In genomic region chr13:33816912-33817311, GRCh38 we compare ENCODE assay signal across 18 cellular contexts. TPM values are rescaled to one million over a fixed set of nuclear protein-coding genes. Genes with fewer than 3 reads are reported as not detected.
A peak's percentile ranks its signal among the peaks of the same experiment; 100 is the strongest.
DNase-seq lines count a peak whose midpoint lies in the region; ATAC-seq and TF ChIP-seq lines count a peak whose summit lies in the region.
"Had no signal": no experiment of that assay in that cellular context is flagged by ENCODE, and none has a peak within 500 bp of the region (broad histone marks: within the 10 kb centered on the region; RNA-seq: fewer than 3 reads in every experiment).

No MANE protein-coding gene starts in this region.

- H3K4me2 ChIP-seq in PC-9: peak overlapping the region; percentile 94
- no peak overlapping the region for H3K4me2 ChIP-seq in neural progenitor cell

- H3F3A ChIP-seq in PC-9 (ENCODE audit: insufficient read depth, low read depth): peaks cover 6% of the 10 kb centered on the region; the same call in 1 of the 2 replicates
- no peaks in the 10 kb centered on the region for H3F3A ChIP-seq in neural progenitor cell (ENCODE audit: low read depth)

- peaks cover 10 to 14% (median 13%) of the 10 kb centered on the region in 3 donors for H3K27me3 Mint-ChIP-seq in immature natural killer cell (ENCODE audit: low read depth in 3 of 3)
- no peaks in the 10 kb centered on the region for H3K27me3 Mint-ChIP-seq in type B pancreatic cell
- no peaks in the 10 kb centered on the region for H3K27me3 Mint-ChIP-seq in neural progenitor cell (ENCODE audit: insufficient read depth, low read depth)

- intact Hi-C loops in left ventricle myocardium inferior (cut with micrococcal nuclease): no loop called here
- intact Hi-C loops in heart right ventricle (cut with DNase I): no loop called here
- intact Hi-C loops in PC-9 (cut with micrococcal nuclease; ENCODE audit: unreplicated experiment): no loop called here

- H3K36me3 Mint-ChIP-seq in immature natural killer cell: peaks cover 0 to 3% (median 0%) of the 10 kb centered on the region in 3 donors
- H3K36me3 Mint-ChIP-seq in type B pancreatic cell: no peaks in the 10 kb centered on the region
- peaks cover 3% of the 10 kb centered on the region for H3K36me3 Mint-ChIP-seq in neural progenitor cell

- H3K4me3 ChIP-seq in left ventricle myocardium inferior: peak overlapping the region; percentile 75
- H3K4me3 ChIP-seq in heart right ventricle: peak overlapping the region in 2 of 10 donors; percentile 88 to 89
- H3K4me3 ChIP-seq in PC-9: peak overlapping the region; percentile 98; the same call in 1 of the 2 replicates
- no peak overlapping the region for H3K4me3 ChIP-seq in neural progenitor cell
- H3K4me3 ChIP-seq: lung had no signal

- no peaks in the 10 kb centered on the region for H4K20me1 ChIP-seq in PC-9 (ENCODE audit: insufficient read depth)
- peaks cover 11% of the 10 kb centered on the region for H4K20me1 ChIP-seq in neural progenitor cell (ENCODE audit: low read depth)

- no peak for DNase-seq in left ventricle myocardium inferior
- DNase-seq in heart right ventricle: no peak
- DNase-seq in PC-9: no peak
- DNase-seq in immature natural killer cell: no peak
- DNase-seq in type B pancreatic cell (ENCODE audit: extremely low spot score, unreplicated experiment): no peak
- DNase-seq in epidermal melanocyte (ENCODE audit: insufficient read length, low spot score): no peak
- no peak for DNase-seq in NCI-H774 (lab: John Stamatoyannopoulos, UW)
- DNase-seq in neural progenitor cell (ENCODE audit: low spot score): no peak
- DNase-seq: activated CD4-positive, alpha-beta T cell treated with anti-CD3 and anti-CD28 coated beads, Interleukin-2, amount 50 U/mL, for 48 hours; activated T-cell treated with anti-CD3 and anti-CD28 coated beads, Interleukin-2, amount 50 U/mL, for 72 hours; anterior cingulate cortex; Calu3; MG63; NCI-H1930; stimulated activated CD4-positive, alpha-beta T cell treated with anti-CD3 and anti-CD28 coated beads, Interleukin-1b, Interleukin-23, amount 100 ng/mL, for 48 hours had no signal

- no peak for ATAC-seq in heart right ventricle

- H3K4me1 ChIP-seq in left ventricle myocardium inferior (peaks cover 18% of the 10 kb centered on the region), heart right ventricle (peaks cover 0 to 18% (median 9%) of the 10 kb centered on the region in 9 donors), PC-9 (replicated peaks; ENCODE audit: insufficient read depth) (peaks cover 9% of the 10 kb centered on the region), neural progenitor cell (peaks cover 6% of the 10 kb centered on the region)
- H3K4me1 ChIP-seq: SJSA1 had no signal

- H3K4me1 Mint-ChIP-seq in immature natural killer cell (peaks cover 16 to 26% of the 10 kb centered on the region in 2 donors), type B pancreatic cell (ENCODE audit: unreplicated experiment) (peaks cover 8% of the 10 kb centered on the region), neural progenitor cell (peaks cover 18% of the 10 kb centered on the region)

- TF ChIP-seq CTCF in left ventricle myocardium inferior (IDR thresholded peaks at IDR 0.05; ENCODE audit: borderline replicate concordance) (no peak), heart right ventricle (IDR thresholded peaks at IDR 0.05) (no peak), PC-9 (conservative IDR thresholded peaks at IDR 0.05) (no peak), type B pancreatic cell (conservative IDR thresholded peaks at IDR 0.05) (no peak), neural progenitor cell (IDR thresholded peaks at IDR 0.05) (no peak)

- H3K27ac ChIP-seq in left ventricle myocardium inferior (replicated peaks): no peak overlapping the region
- peak overlapping the region in 1 of 10 donors; percentile 71 for H3K27ac ChIP-seq in heart right ventricle
- H3K27ac ChIP-seq in PC-9: no peak overlapping the region
- no peak overlapping the region for H3K27ac ChIP-seq in neural progenitor cell

- H3K27ac Mint-ChIP-seq in immature natural killer cell (peak overlapping the region in 1 of 6 donors; percentile 89), type B pancreatic cell (peak overlapping the region; percentile 8), neural progenitor cell (no peak overlapping the region)

- BruUV-seq in PC-9 (replicated peaks; lab: Mats Ljungman, UMichigan): no TSS peak

- H3K9me3 Mint-ChIP-seq in immature natural killer cell: no peaks in the 10 kb centered on the region
- H3K9me3 Mint-ChIP-seq in type B pancreatic cell: no peaks in the 10 kb centered on the region
- H3K9me3 Mint-ChIP-seq in neural progenitor cell: no peaks in the 10 kb centered on the region
- H3K9me3 Mint-ChIP-seq: activated T-cell treated with anti-CD3 and anti-CD28 coated beads, Interleukin-2, amount 50 U/mL, for 72 hours had no signal

- H3K9me3 ChIP-seq in left ventricle myocardium inferior (replicated peaks) (no peaks in the 10 kb centered on the region), heart right ventricle (no peaks in the 10 kb centered on the region), PC-9 (ENCODE audit: insufficient read depth, low read depth) (no peaks in the 10 kb centered on the region), neural progenitor cell (ENCODE audit: low read depth) (no peaks in the 10 kb centered on the region)
- H3K9me3 ChIP-seq: MG63, neutrophil, SJSA1 had no signal

- H2AFZ ChIP-seq in PC-9 (peak overlapping the region; percentile 96), neural progenitor cell (replicated peaks) (no peak overlapping the region)

- H3K79me2 ChIP-seq in PC-9 (ENCODE audit: low read depth) (peaks cover 36% of the 10 kb centered on the region), neural progenitor cell (ENCODE audit: low read depth) (peaks cover 41% of the 10 kb centered on the region)

- 98 to 99% methylated on average over 2 of the region's 2 CpGs for WGBS in heart right ventricle, 2 donors

- no peak overlapping the region for H3K9ac ChIP-seq in neural progenitor cell

- CTCF ChIA-PET in PC-9 (lab: Charles Lee): no interaction called here

- no peaks in the 10 kb centered on the region for H3K27me3 ChIP-seq in left ventricle myocardium inferior (ENCODE audit: low read depth)
- H3K27me3 ChIP-seq in heart right ventricle: no peaks in the 10 kb centered on the region
- H3K27me3 ChIP-seq in PC-9 (ENCODE audit: insufficient read depth, low read depth): no peaks in the 10 kb centered on the region
- H3K27me3 ChIP-seq in neural progenitor cell: peaks cover 23% of the 10 kb centered on the region
- H3K27me3 ChIP-seq: MG63, SJSA1 had no signal

- peak overlapping the region in 3 of 5 donors; percentile 15 to 57 (median 16) for H3K4me3 Mint-ChIP-seq in immature natural killer cell
- peak overlapping the region; percentile 63 for H3K4me3 Mint-ChIP-seq in type B pancreatic cell
- H3K4me3 Mint-ChIP-seq in neural progenitor cell: no peak overlapping the region

- H3K36me3 ChIP-seq in left ventricle myocardium inferior: no peaks in the 10 kb centered on the region
- H3K36me3 ChIP-seq in heart right ventricle: peaks cover 0 to 11% (median 6%) of the 10 kb centered on the region in 9 donors
- H3K36me3 ChIP-seq in PC-9 (ENCODE audit: low read depth): peaks cover 7% of the 10 kb centered on the region
- H3K36me3 ChIP-seq in neural progenitor cell: no peaks in the 10 kb centered on the region

- H3K9me2 ChIP-seq in PC-9 (ENCODE audit: insufficient read depth): no peaks in the 10 kb centered on the region

- POLR2A ChIA-PET in PC-9 (lab: Charles Lee; ENCODE audit: unreplicated experiment): no interaction called here

RNA-seq across cellular contexts. Expression of gene RFC3, which starts 1.0 kb away (rescaled TPM):
- total RNA-seq in left ventricle myocardium inferior (4.2 TPM), heart right ventricle (1 to 10 TPM; 3.2 to 7.0 (median 5.3) TPM), PC-9 (2021) (14.2 and 20.4 TPM in 2 replicates), type B pancreatic cell (ENCODE audit: low replicate concordance) (16.7 and 30.0 TPM in 2 replicates), neural progenitor cell (ENCODE audit: low replicate concordance) (62.9 and 82.7 TPM in 2 replicates)
- polyA plus RNA-seq in heart right ventricle (1 to 10 TPM; 2.5 to 4.7 TPM), immature natural killer cell (1 to 10 TPM; 3.0 to 7.7 (median 6.3) TPM)
